Comparison of ENCODE assay signal across 14 cellular contexts in genomic region chr2:14427982-14428567, GRCh38.
DNase-seq lines count a peak whose midpoint lies in the region; ATAC-seq and TF ChIP-seq lines count a peak whose summit lies in the region.
"Had no signal": no experiment of that assay in that cellular context is flagged by ENCODE, and none has a peak within 500 bp of the region (broad histone marks: within the 10 kb centered on the region; RNA-seq: fewer than 3 reads in every experiment).

No MANE protein-coding gene starts in this region.

- DNase-seq in AG08396 (ENCODE audit: low spot score) (peak; percentile 50), LHCN-M2 (ENCODE audit: low read depth) (peak; percentile 11), brain microvascular endothelial cell (peak; percentile 24), left lung (no peak), HPDE6-E6E7 (ENCODE audit: extremely low spot score) (no peak), dedifferentiated amniotic fluid mesenchymal stem cell (ENCODE audit: extremely low spot score) (no peak), T-cell (no peak)
- DNase-seq in activated naive CD4-positive, alpha-beta T cell treated with anti-CD3 and anti-CD28 coated beads for 36 hours: no peak
- DNase-seq: activated CD4-positive, alpha-beta T cell treated with anti-CD3 and anti-CD28 coated beads for 48 hours; activated naive CD4-positive, alpha-beta T cell treated with Interleukin-2 at 50 U/mL for 16 hours; Caco-2; kidney glomerular epithelial cell; NCI-H1105 had no signal

- intact Hi-C loops in left lung (cut with DNase I): no loop called here
- intact Hi-C loops in activated naive CD4-positive, alpha-beta T cell treated with anti-CD3 and anti-CD28 coated beads for 36 hours (cut with micrococcal nuclease): no loop called here

- peaks cover 1% of the 10 kb centered on the region for H3K27me3 Mint-ChIP-seq in activated naive CD4-positive, alpha-beta T cell treated with anti-CD3 and anti-CD28 coated beads for 36 hours (ENCODE audit: low read depth)
- H3K27me3 Mint-ChIP-seq in T-cell: no peaks in the 10 kb centered on the region

- no peaks in the 10 kb centered on the region for H3K4me1 Mint-ChIP-seq in activated naive CD4-positive, alpha-beta T cell treated with anti-CD3 and anti-CD28 coated beads for 36 hours (ENCODE audit: low read depth)
- H3K4me1 Mint-ChIP-seq in T-cell: no peaks in the 10 kb centered on the region

- peak; percentile 17 for TF ChIP-seq CTCF in brain microvascular endothelial cell (IDR thresholded peaks at IDR 0.05; ENCODE audit: low read depth, low read length, missing control alignments)
- TF ChIP-seq CTCF in left lung (IDR thresholded peaks at IDR 0.05): no peak

- no peak overlapping the region for H3K27ac ChIP-seq in brain microvascular endothelial cell
- no peak overlapping the region for H3K27ac ChIP-seq in left lung
- H3K27ac ChIP-seq: RWPE1 had no signal

- H3K36me3 ChIP-seq in brain microvascular endothelial cell (replicated peaks) (no peaks in the 10 kb centered on the region), left lung (no peaks in the 10 kb centered on the region)

- CTCF ChIA-PET in activated naive CD4-positive, alpha-beta T cell treated with anti-CD3 and anti-CD28 coated beads for 36 hours (lab: Charles Lee): no interaction called here
- CTCF ChIA-PET in T-cell (lab: Charles Lee): no interaction called here

- POLR2A ChIA-PET in T-cell (lab: Charles Lee): no interaction called here

- in situ Hi-C loops in brain microvascular endothelial cell (cut with HindIII; ENCODE audit: low pct_ligation_motif_present, low sequenced_read_pairs): no loop called here

- ATAC-seq in left lung: peak; percentile 57
- ATAC-seq in T-cell (replicated peaks in 1 of 4): no peak

- H3K27ac Mint-ChIP-seq in activated naive CD4-positive, alpha-beta T cell treated with anti-CD3 and anti-CD28 coated beads for 36 hours: no peak overlapping the region
- H3K27ac Mint-ChIP-seq in T-cell: no peak overlapping the region

- peaks cover 2% of the 10 kb centered on the region for H3K36me3 Mint-ChIP-seq in activated naive CD4-positive, alpha-beta T cell treated with anti-CD3 and anti-CD28 coated beads for 36 hours (ENCODE audit: low read depth)
- no peaks in the 10 kb centered on the region for H3K36me3 Mint-ChIP-seq in T-cell

- H3K9me3 Mint-ChIP-seq in activated naive CD4-positive, alpha-beta T cell treated with anti-CD3 and anti-CD28 coated beads for 36 hours: peaks cover 2% of the 10 kb centered on the region
- H3K9me3 Mint-ChIP-seq in T-cell: peaks cover under 1 to 9% (median 4%) of the 10 kb centered on the region in 3 donors

- peaks cover 0 to 2% of the 10 kb centered on the region in 2 donors for H3K9me3 ChIP-seq in left lung

- no peak overlapping the region for H3K4me3 ChIP-seq in brain microvascular endothelial cell (ENCODE audit: low read depth, low read length)
- no peak overlapping the region for H3K4me3 ChIP-seq in left lung

- no peaks in the 10 kb centered on the region for H3K27me3 ChIP-seq in brain microvascular endothelial cell (replicated peaks)
- H3K27me3 ChIP-seq in left lung: no peaks in the 10 kb centered on the region

- no peak overlapping the region for H3K4me3 Mint-ChIP-seq in activated naive CD4-positive, alpha-beta T cell treated with anti-CD3 and anti-CD28 coated beads for 36 hours
- H3K4me3 Mint-ChIP-seq in T-cell: no peak overlapping the region

- no peaks in the 10 kb centered on the region for H3K4me1 ChIP-seq in left lung

Comparison
In these comparisons a context has a peak if more than half of its experiments do, and no peak if none do; other contexts are left out.
1. DNase-seq: peak in AG08396 (single experiment), LHCN-M2 (single experiment) and brain microvascular endothelial cell (single experiment); none in left lung (0 of 2), activated naive CD4-positive, alpha-beta T cell treated with anti-CD3 and anti-CD28 coated beads for 36 hours (single experiment), HPDE6-E6E7 (single experiment), dedifferentiated amniotic fluid mesenchymal stem cell (single experiment) and T-cell (0 of 34).